Comparison of ENCODE assay signal across 15 cellular contexts in the genomic region with DNA sequence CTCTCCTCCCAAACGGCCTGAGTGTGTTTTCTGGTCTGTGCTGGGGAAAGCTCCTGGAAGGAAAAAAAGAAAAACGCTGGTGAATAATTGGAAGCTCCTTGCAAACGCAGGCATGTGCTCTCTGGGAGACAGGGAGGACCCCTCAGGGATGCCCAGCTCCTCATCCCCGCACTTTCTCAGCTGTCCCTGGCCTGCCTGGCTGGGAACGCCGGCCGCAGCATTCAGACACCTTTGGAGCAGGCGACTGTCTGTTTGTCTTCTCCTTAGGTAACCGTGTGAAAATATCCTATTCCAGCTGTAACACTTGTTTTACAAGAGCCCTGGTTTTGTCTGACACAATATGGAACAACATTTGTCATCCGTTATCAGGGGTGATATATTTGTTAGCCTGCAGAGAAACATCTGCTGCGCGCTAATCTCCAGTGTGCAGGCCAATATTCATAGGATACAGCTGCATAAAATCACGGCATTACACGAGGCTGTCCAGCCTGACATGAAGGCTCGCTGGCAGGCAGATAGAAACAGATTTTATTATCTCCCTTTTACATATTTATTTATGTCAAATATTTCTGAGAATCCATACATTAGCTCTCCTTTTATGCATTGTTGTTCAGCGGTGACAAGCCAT.
"Had no signal": no experiment of that assay in that cellular context is flagged by ENCODE, and none has a peak within 500 bp of the region (broad histone marks: within the 10 kb centered on the region; RNA-seq: fewer than 3 reads in every experiment).

No MANE protein-coding gene starts in this region.

- ATAC-seq: activated CD4-positive, alpha-beta T cell treated with anti-CD3 and anti-CD28 coated beads for 36 hours; activated naive CD4-positive, alpha-beta T cell treated with anti-CD3 and anti-CD28 coated beads, Interleukin-2, amount 50 U/mL, for 72 hours; gastroesophageal sphincter; mucosa of descending colon; pancreas; right lobe of liver; stimulated activated memory B cell treated with anti-CD40 and anti-IgM and Interleukin-4, amounts not matched to agents 10 μg/mL and 1 μg/mL and 100 μg/mL, for 72 hours had no signal

- DNase-seq: activated CD4-positive, alpha-beta T cell treated with anti-CD3 and anti-CD28 coated beads for 36 hours; activated CD4-positive, alpha-beta T cell treated with anti-CD3 and anti-CD28 coated beads, Interleukin-2, amount 50 U/mL, for 48 hours; activated gamma-delta T cell treated with Interleukin-2 at 50 U/mL for 16 hours; effector CD4-positive, alpha-beta T cell; heart left ventricle; mesenchymal stem cell; mucosa of descending colon; naive B cell; pancreas; right lobe of liver; stimulated activated CD4-positive, alpha-beta T cell treated with anti-CD3 and anti-CD28 coated beads, Interleukin-4, amount 100 ng/mL, for 4 hours; testis had no signal
